ENCODE assay signal across 13 cellular contexts in the genomic region with DNA sequence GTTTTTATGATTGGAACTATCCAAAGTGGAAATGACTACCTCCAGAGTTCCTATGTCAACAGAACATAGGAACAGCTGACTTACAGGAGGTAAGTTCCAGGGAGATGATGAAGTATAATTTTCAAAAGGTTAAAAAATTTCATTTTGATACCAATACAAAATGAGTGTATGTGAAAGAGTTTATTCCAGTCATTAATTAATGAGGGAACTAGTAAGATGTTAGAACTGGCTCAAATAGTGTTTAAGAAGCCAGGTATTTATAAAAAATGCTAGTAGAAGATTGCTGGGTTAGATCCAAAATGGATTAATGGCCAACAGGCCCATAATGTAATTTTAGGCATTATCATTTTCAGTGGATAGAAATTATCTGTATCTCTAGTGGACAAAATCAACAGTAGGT.
"Had no signal": no experiment of that assay in that cellular context is flagged by ENCODE, and none has a peak within 500 bp of the region (broad histone marks: within the 10 kb centered on the region; RNA-seq: fewer than 3 reads in every experiment).

No MANE protein-coding gene starts in this region.

- H3K9me3 ChIP-seq: colonic mucosa, esophagus muscularis mucosa, esophagus squamous epithelium, gastrocnemius medialis, gastroesophageal sphincter had no signal

- H3K4me3 ChIP-seq: colonic mucosa, coronary artery, dorsolateral prefrontal cortex, esophagus muscularis mucosa, esophagus squamous epithelium, gastrocnemius medialis, gastroesophageal sphincter, heart left ventricle, heart right ventricle had no signal

- H3K36me3 ChIP-seq: colonic mucosa, esophagus muscularis mucosa, esophagus squamous epithelium, gastrocnemius medialis, gastroesophageal sphincter, heart left ventricle, heart right ventricle had no signal

- ATAC-seq: effector memory CD8-positive, alpha-beta T cell; esophagus mucosa; foreskin keratinocyte; gastrocnemius medialis; gastroesophageal sphincter; heart left ventricle; heart right ventricle had no signal

- H3K4me1 ChIP-seq: colonic mucosa, esophagus squamous epithelium, foreskin keratinocyte had no signal

- H3K27ac ChIP-seq: colonic mucosa, coronary artery, dorsolateral prefrontal cortex, epithelial cell of prostate, esophagus muscularis mucosa, esophagus squamous epithelium, foreskin keratinocyte, gastrocnemius medialis, gastroesophageal sphincter, heart left ventricle, heart right ventricle had no signal
